Comparison of ENCODE assay signal across 8 cellular contexts in genomic region chr2:158179660-158180059, GRCh38.
A peak's percentile ranks its signal among the peaks of the same experiment; 100 is the strongest.
DNase-seq lines count a peak whose midpoint lies in the region; ATAC-seq and TF ChIP-seq lines count a peak whose summit lies in the region.

No MANE protein-coding gene starts in this region.

- POLR2A ChIA-PET in HEK293 (lab: Yijun Ruan, JAX) = no interaction called here

- BruUV-seq in Calu3 (replicated peaks; lab: Mats Ljungman, UMichigan) = no TSS peak

- no peak overlapping the region for H3K4me3 Mint-ChIP-seq in Calu3 (ENCODE audit: low read depth, unreplicated experiment)
- no peak overlapping the region for H3K4me3 Mint-ChIP-seq in glutamatergic neuron (ENCODE audit: unreplicated experiment)

- no peaks in the 10 kb centered on the region for H3K27me3 ChIP-seq in left lung

- H3K9me3 Mint-ChIP-seq in Calu3 (ENCODE audit: low read depth, unreplicated experiment) (no peaks in the 10 kb centered on the region), glutamatergic neuron (ENCODE audit: unreplicated experiment) (peaks cover 4% of the 10 kb centered on the region)

- H3K9me3 ChIP-seq in HEK293 (ENCODE audit: control insufficient read depth, insufficient read depth, low read depth, low read length) (no peaks in the 10 kb centered on the region), left lung (no peaks in the 10 kb centered on the region)

- peak; percentile 36 for ATAC-seq in left lung
- no peak for ATAC-seq in HG02588 (IDR thresholded peaks at IDR 0.05; ENCODE audit: unreplicated experiment)

- H3K4me1 ChIP-seq in HEK293 (ENCODE audit: control insufficient read depth, insufficient read depth, low read length) (no peaks in the 10 kb centered on the region), left lung (peaks cover 0 to 2% of the 10 kb centered on the region in 2 donors)

- no peak overlapping the region for H3K4me3 ChIP-seq in HEK293 (ENCODE audit: low read depth, low read length)
- no peak overlapping the region for H3K4me3 ChIP-seq in left lung

- H3K27ac ChIP-seq in HEK293 (ENCODE audit: extremely low read depth, low read depth, low read length) (no peak overlapping the region), left lung (no peak overlapping the region)

- H3K4me1 Mint-ChIP-seq in Calu3 (ENCODE audit: low read depth, unreplicated experiment) = peaks cover 28% of the 10 kb centered on the region
- no peaks in the 10 kb centered on the region for H3K4me1 Mint-ChIP-seq in glutamatergic neuron (ENCODE audit: low read depth, unreplicated experiment)

- H3K36me3 ChIP-seq in HEK293 (ENCODE audit: control insufficient read depth in 2 of 2, insufficient read depth in 1 of 2, low read length in 2 of 2) (no peaks in the 10 kb centered on the region), left lung (no peaks in the 10 kb centered on the region)

- H3K27me3 Mint-ChIP-seq in Calu3 (ENCODE audit: unreplicated experiment) (no peaks in the 10 kb centered on the region), glutamatergic neuron (ENCODE audit: unreplicated experiment) (no peaks in the 10 kb centered on the region)

- H3K36me3 Mint-ChIP-seq in Calu3 (ENCODE audit: insufficient read depth, unreplicated experiment) (no peaks in the 10 kb centered on the region), glutamatergic neuron (ENCODE audit: unreplicated experiment) (no peaks in the 10 kb centered on the region)

- no peak for DNase-seq in Calu3
- DNase-seq in SK-MEL-5 (ENCODE audit: low read depth, low spot score) = peak; percentile 38
- no peak for DNase-seq in left lung
- DNase-seq in glutamatergic neuron = no peak
- no peak for DNase-seq in stimulated activated CD4-positive, alpha-beta T cell treated with anti-CD3 and anti-CD28 coated beads, Interleukin-1b, Interleukin-23, amount 100 ng/mL, for 48 hours
- no peak for DNase-seq in germinal center (ENCODE audit: low spot score)

- no peak overlapping the region for H3K27ac Mint-ChIP-seq in Calu3 (ENCODE audit: unreplicated experiment)
- no peak overlapping the region for H3K27ac Mint-ChIP-seq in glutamatergic neuron (ENCODE audit: unreplicated experiment)

- in situ Hi-C loops in SK-MEL-5 (cut with HindIII; ENCODE audit: low pct_unique_long_range_greater_than_20kb, low sequenced_read_pairs) = no loop called here

- intact Hi-C loops in Calu3 (cut with micrococcal nuclease; ENCODE audit: unreplicated experiment) (loop anchor here (2.0 to 10.0 kb wide), 3 partner anchors 145 to 565 kb away; partner anchors contain the start of genes CCDC148 and PKP4), left lung (cut with DNase I) (loop anchor here in 1 of 2 donors (10.0 kb wide), 2 partner anchors 275 to 565 kb away; partner anchors contain the start of genes CCDC148 and PKP4)

- TF ChIP-seq CTCF in Calu3 (IDR thresholded peaks at IDR 0.05; ENCODE audit: unreplicated experiment) = peak; percentile 42
- TF ChIP-seq CTCF in HEK293 (tag by site-specific recombination; IDR thresholded peaks at IDR 0.05) = peak; percentile 26; the same call in 1 of the 2 replicates
- TF ChIP-seq CTCF in left lung (IDR thresholded peaks at IDR 0.05) = peak in 1 of 2 donors; percentile 41
- no peak for TF ChIP-seq CTCF in glutamatergic neuron (IDR thresholded peaks at IDR 0.05; ENCODE audit: partially characterized antibody, unreplicated experiment)

- CTCF ChIA-PET in Calu3 (lab: Charles Lee) (interaction anchor here (0.5 to 2.3 kb wide), 6 partner anchors 22 to 867 kb away, joined by 3 to 13 read pairs (median 4); no protein-coding TSS in a partner anchor), HEK293 (lab: Yijun Ruan, JAX) (interaction anchor here (0.6 to 5.6 kb wide), 34 partner anchors 9 to 574 kb away, joined by 3 to 33 read pairs (median 3); no protein-coding TSS in a partner anchor)

TF ChIP-seq in HEK293, 187 proteins besides CTCF, POLR2A, EP300 and RAD21:
- TF ChIP-seq, protein P1, sequence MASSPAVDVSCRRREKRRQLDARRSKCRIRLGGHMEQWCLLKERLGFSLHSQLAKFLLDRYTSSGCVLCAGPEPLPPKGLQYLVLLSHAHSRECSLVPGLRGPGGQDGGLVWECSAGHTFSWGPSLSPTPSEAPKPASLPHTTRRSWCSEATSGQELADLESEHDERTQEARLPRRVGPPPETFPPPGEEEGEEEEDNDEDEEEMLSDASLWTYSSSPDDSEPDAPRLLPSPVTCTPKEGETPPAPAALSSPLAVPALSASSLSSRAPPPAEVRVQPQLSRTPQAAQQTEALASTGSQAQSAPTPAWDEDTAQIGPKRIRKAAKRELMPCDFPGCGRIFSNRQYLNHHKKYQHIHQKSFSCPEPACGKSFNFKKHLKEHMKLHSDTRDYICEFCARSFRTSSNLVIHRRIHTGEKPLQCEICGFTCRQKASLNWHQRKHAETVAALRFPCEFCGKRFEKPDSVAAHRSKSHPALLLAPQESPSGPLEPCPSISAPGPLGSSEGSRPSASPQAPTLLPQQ (tag by site-specific recombination; IDR thresholded peaks at IDR 0.05) = peak; percentile 60
- TF ChIP-seq ZNF24 (tag by site-specific recombination; IDR thresholded peaks at IDR 0.05) (no peak), ZNF157 (tag by site-specific recombination; IDR thresholded peaks at IDR 0.05) (no peak), GFI1B (tag by site-specific recombination; IDR thresholded peaks at IDR 0.05) (no peak), ZNF629 (tag by site-specific recombination; IDR thresholded peaks at IDR 0.05) (no peak), ZNF654 (tag by site-specific recombination; IDR thresholded peaks at IDR 0.05; ENCODE audit: low read depth) (peak; percentile 44), ZSCAN30 (tag by site-specific recombination; IDR thresholded peaks at IDR 0.05) (no peak)
